Comparison of ENCODE assay signal across 8 cellular contexts in the genomic region with DNA sequence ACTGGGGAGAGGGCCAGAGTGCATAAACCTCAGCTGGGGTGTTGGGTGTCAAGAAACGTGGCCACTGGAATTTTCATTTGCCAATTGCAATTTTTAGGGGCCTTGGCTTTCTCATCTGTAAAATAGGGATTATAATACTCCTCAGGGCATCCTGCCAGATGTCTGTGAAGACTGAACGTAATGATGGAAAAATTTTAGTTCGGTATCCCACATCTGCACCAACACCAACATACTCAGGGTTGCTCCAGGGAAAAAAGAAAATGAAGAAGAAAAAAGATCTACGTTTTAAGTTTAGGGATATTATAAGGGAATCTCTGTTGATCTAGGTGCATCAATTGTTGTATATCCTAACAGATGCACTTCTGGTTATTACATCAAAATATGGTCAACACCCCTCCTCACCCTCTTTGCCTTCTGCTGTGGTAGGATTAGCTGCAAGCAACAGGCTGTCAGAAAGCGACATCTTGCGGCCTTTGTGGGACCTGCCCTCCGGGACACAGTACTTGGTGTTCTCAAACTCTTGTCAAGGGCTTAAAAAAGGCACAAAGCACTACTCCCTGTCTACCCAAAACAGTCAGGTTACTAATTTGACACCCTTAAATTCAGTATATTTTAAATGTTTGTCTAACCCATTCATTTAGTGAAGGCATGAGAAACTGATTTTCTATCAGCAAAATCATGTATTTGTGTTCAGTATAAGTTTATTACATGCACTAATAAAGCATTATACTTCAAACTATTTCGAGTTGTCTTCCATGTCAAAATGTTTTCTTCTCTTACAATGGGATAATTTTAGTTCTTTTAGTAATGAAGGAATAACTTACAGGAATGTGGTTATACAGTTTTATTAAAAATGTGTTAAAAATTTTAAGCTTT. TPM values are rescaled to one million over a fixed set of nuclear protein-coding genes. Genes with fewer than 3 reads are reported as not detected.
DNase-seq lines count a peak whose midpoint lies in the region; ATAC-seq lines count a peak whose summit lies in the region.

No MANE protein-coding gene starts in this region.

- DNase-seq in ACHN (peak; percentile 73), NCI-H774 (lab: John Stamatoyannopoulos, UW) (peak; percentile 53), ecto neural progenitor cell (ENCODE audit: low spot score) (peak; percentile 81), lung microvascular endothelial cell (ENCODE audit: low read depth in 2 of 2) (peak; percentile 82 to 88)
- peak; percentile 82 to 85 for DNase-seq in activated CD4-positive, alpha-beta T cell treated with anti-CD3 and anti-CD28 coated beads, Interleukin-2, amount 50 U/mL, for 4 hours
- peak; percentile 51 for DNase-seq in stimulated activated CD8-positive, alpha-beta memory T cell treated with anti-CD3 and anti-CD28 coated beads, Interleukin-12 subunit alpha, Interleukin-12 subunit beta, amount 100 ng/mL, for 4 hours (ENCODE audit: low read depth)

- in situ Hi-C loops in ACHN (cut with HindIII; ENCODE audit: low pct_ligation_motif_present, low pct_unique_long_range_greater_than_20kb, low sequenced_read_pairs) = no loop called here

- ATAC-seq in GM18861 (IDR thresholded peaks at IDR 0.05; ENCODE audit: unreplicated experiment) (peak; percentile 81), HG03469 (IDR thresholded peaks at IDR 0.05; ENCODE audit: unreplicated experiment) (peak; percentile 54)

RNA-seq across cellular contexts. Expression of gene TBC1D2, which starts 8.3 kb away (rescaled TPM):
- 0.99 and 1.5 TPM in 2 replicates for total RNA-seq in lung microvascular endothelial cell

Comparison
In these comparisons a context has a peak if more than half of its experiments do, and no peak if none do; other contexts are left out.
1. Peak in every context shown above with its lines: DNase-seq and ATAC-seq.